9 cellular contexts compared by ENCODE assay signal in the genomic region with DNA sequence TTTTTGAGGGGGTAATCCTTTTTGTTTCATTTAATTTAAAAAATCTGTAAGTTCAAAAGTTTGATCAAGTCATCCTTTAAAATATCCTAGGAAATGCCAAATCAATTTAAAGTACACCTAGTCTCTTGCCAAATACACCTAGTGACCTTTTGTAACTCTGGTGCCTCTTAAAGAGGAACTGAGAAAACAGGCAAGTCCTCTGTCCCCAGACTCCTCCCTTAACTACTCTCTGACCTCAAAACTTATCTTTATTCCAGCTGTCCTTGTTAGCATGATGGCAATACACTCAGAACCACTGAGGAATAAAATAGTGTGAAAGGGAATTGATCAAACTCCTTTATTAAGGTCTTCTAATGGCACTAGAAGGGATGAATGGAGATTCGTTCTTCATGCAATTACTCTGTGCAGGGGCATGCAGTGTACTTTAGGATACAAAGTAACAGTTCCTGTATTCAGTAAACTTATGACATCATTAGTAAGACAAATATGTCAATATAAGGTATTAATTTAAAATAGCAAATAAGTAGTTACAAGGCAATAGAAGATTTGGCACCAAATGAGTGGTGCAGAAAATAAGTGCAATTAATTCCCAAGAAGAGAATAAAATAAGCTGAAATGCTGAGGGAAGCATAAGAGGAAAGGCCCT. TPM values are rescaled to one million over a fixed set of nuclear protein-coding genes. Genes with fewer than 3 reads are reported as not detected.
DNase-seq lines count a peak whose midpoint lies in the region; ATAC-seq and TF ChIP-seq lines count a peak whose summit lies in the region.
"Had no signal": no experiment of that assay in that cellular context is flagged by ENCODE, and none has a peak within 500 bp of the region (broad histone marks: within the 10 kb centered on the region; RNA-seq: fewer than 3 reads in every experiment).

No MANE protein-coding gene starts in this region.

- peaks cover 5% of the 10 kb centered on the region for H3F3A ChIP-seq in neural progenitor cell (ENCODE audit: low read depth)

- no peak overlapping the region for H3K4me2 ChIP-seq in neural progenitor cell

- H3K36me3 ChIP-seq in left ventricle myocardium inferior (no peaks in the 10 kb centered on the region), BE2C (no peaks in the 10 kb centered on the region), ascending aorta (no peaks in the 10 kb centered on the region), neural progenitor cell (no peaks in the 10 kb centered on the region)
- H3K36me3 ChIP-seq: HAP-1 had no signal

- intact Hi-C loops in left ventricle myocardium inferior (cut with micrococcal nuclease): no loop called here
- intact Hi-C loops in left cardiac atrium (cut with DNase I): no loop called here
- intact Hi-C loops in ascending aorta (cut with DNase I): no loop called here

- peaks cover 21% of the 10 kb centered on the region for H3K4me1 Mint-ChIP-seq in neural progenitor cell

- H3K9me3 ChIP-seq in left ventricle myocardium inferior (replicated peaks) (no peaks in the 10 kb centered on the region), BE2C (no peaks in the 10 kb centered on the region), ascending aorta (no peaks in the 10 kb centered on the region), neural progenitor cell (ENCODE audit: low read depth) (no peaks in the 10 kb centered on the region)
- H3K9me3 ChIP-seq: HAP-1 had no signal

- no peak overlapping the region for H3K4me3 Mint-ChIP-seq in neural progenitor cell

- peak overlapping the region; percentile 36 for H3K27ac ChIP-seq in left ventricle myocardium inferior (replicated peaks)
- no peak overlapping the region for H3K27ac ChIP-seq in ascending aorta
- no peak overlapping the region for H3K27ac ChIP-seq in neural progenitor cell

- H3K79me2 ChIP-seq in neural progenitor cell (ENCODE audit: low read depth): no peaks in the 10 kb centered on the region

- no peaks in the 10 kb centered on the region for H3K9me3 Mint-ChIP-seq in neural progenitor cell

- H3K9ac ChIP-seq in neural progenitor cell: no peak overlapping the region

- peaks cover 13% of the 10 kb centered on the region for H3K27me3 Mint-ChIP-seq in neural progenitor cell (ENCODE audit: insufficient read depth, low read depth)

- H3K4me1 ChIP-seq in left ventricle myocardium inferior: peaks cover 49% of the 10 kb centered on the region
- H3K4me1 ChIP-seq in BE2C: peaks cover 38% of the 10 kb centered on the region
- no peaks in the 10 kb centered on the region for H3K4me1 ChIP-seq in ascending aorta
- H3K4me1 ChIP-seq in neural progenitor cell: peaks cover 28% of the 10 kb centered on the region

- TF ChIP-seq CTCF in left ventricle myocardium inferior (IDR thresholded peaks at IDR 0.05; ENCODE audit: borderline replicate concordance): no peak
- no peak for TF ChIP-seq CTCF in BE2C (IDR thresholded peaks at IDR 0.05; ENCODE audit: low read depth, low read length)
- no peak for TF ChIP-seq CTCF in ascending aorta (IDR thresholded peaks at IDR 0.05)
- no peak for TF ChIP-seq CTCF in neural progenitor cell (IDR thresholded peaks at IDR 0.05)

- no peaks in the 10 kb centered on the region for H3K36me3 Mint-ChIP-seq in neural progenitor cell

- no peaks in the 10 kb centered on the region for H4K20me1 ChIP-seq in neural progenitor cell (ENCODE audit: low read depth)

- ATAC-seq in left cardiac atrium: no peak
- peak; percentile 94 for ATAC-seq in HG03025 (IDR thresholded peaks at IDR 0.05; ENCODE audit: low FRiP score, unreplicated experiment)

- DNase-seq in left ventricle myocardium inferior (no peak), left cardiac atrium (no peak), OCI-M1 (lab: John Stamatoyannopoulos, UW) (peak; percentile 88), BE2C (no peak), ascending aorta (ENCODE audit: low spot score in 2 of 2) (no peak), neural progenitor cell (ENCODE audit: low spot score) (no peak)
- no peak for DNase-seq in activated naive CD4-positive, alpha-beta T cell treated with anti-CD3 and anti-CD28 coated beads, Interleukin-2, amount 50 U/mL, for 16 hours

- H3K27me3 ChIP-seq in left ventricle myocardium inferior (ENCODE audit: low read depth): peaks cover 12% of the 10 kb centered on the region
- no peaks in the 10 kb centered on the region for H3K27me3 ChIP-seq in BE2C
- no peaks in the 10 kb centered on the region for H3K27me3 ChIP-seq in ascending aorta
- peaks cover 34% of the 10 kb centered on the region for H3K27me3 ChIP-seq in neural progenitor cell

- no peak overlapping the region for H3K27ac Mint-ChIP-seq in neural progenitor cell

- H2AFZ ChIP-seq in neural progenitor cell (replicated peaks): no peak overlapping the region

- H3K4me3 ChIP-seq in left ventricle myocardium inferior (no peak overlapping the region), BE2C (ENCODE audit: low read depth, low read length) (no peak overlapping the region), ascending aorta (no peak overlapping the region), neural progenitor cell (no peak overlapping the region)
- H3K4me3 ChIP-seq: HAP-1 had no signal

RNA-seq across cellular contexts. Expression of a gene that starts 3.3 kb away (rescaled TPM):
- total RNA-seq in left ventricle myocardium inferior: 3.4 TPM
- total RNA-seq in left cardiac atrium: 1 to 10 TPM; 6.2 TPM
- 116 TPM for polyA plus RNA-seq in BE2C (2012; ENCODE audit: insufficient read depth, insufficient read length, low read depth)
- total RNA-seq in ascending aorta: 11.3 TPM
- 13.3 and 19.5 TPM in 2 replicates for total RNA-seq in neural progenitor cell (ENCODE audit: low replicate concordance)
